Comparison of ENCODE assay signal across 9 cellular contexts in the genomic region with DNA sequence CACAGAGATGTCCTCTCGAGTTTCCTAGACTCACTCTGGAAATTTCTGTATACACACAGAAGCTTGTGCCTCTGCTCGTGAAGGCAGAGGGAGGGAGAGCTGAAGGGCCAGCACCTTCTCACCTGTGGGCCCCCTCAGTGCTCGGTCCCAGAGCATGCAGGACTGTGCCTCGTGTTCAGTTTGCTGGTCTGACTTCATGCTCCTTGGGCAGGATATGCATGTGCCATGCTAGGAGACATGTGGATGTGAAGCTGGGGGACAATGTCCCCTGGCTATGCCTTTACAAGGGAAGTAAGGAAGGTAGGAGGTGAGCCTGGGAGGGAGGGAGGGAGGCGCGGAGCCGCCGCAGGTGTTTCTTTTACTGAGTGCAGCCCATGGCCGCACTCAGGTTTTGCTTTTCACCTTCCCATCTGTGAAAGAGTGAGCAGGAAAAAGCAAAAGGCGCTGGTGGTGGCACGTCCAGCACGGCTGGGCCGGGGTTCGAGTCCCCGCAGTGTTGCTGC. TPM values are rescaled to one million over a fixed set of nuclear protein-coding genes. Genes with fewer than 3 reads are reported as not detected.
A peak's percentile ranks its signal among the peaks of the same experiment; 100 is the strongest.
DNase-seq lines count a peak whose midpoint lies in the region; ATAC-seq, FAIRE-seq and TF ChIP-seq lines count a peak whose summit lies in the region.
"Had no signal": no experiment of that assay in that cellular context is flagged by ENCODE, and none has a peak within 500 bp of the region (broad histone marks: within the 10 kb centered on the region; RNA-seq: fewer than 3 reads in every experiment).

No MANE protein-coding gene starts in this region.

- DNase-seq in H54 (ENCODE audit: insufficient read length, low spot score) = no peak
- no peak for DNase-seq in activated CD8-positive, alpha-beta T cell treated with anti-CD3 and anti-CD28 coated beads, Interleukin-2, amount 10 ng/mL, durations not matched to agents 7 days and 5 days
- no peak for DNase-seq in spleen
- no peak for DNase-seq in NCI-H128 (lab: John Stamatoyannopoulos, UW; ENCODE audit: unreplicated experiment)
- DNase-seq in stimulated activated CD4-positive, alpha-beta T cell treated with anti-CD3 and anti-CD28 coated beads, Interleukin-4, amount 100 ng/mL, for 24 hours = no peak
- no peak for DNase-seq in GM03348 (ENCODE audit: low spot score)
- DNase-seq: NCI-H510A had no signal

- 66 to 83% methylated on average over 6 to 12 of the region's 15 CpGs for WGBS in gastroesophageal sphincter (ENCODE audit: low coverage in 1 of 2), 2 donors
- WGBS in spleen, 5 donors = 87 to 91% (median 90%) methylated on average over 15 of the region's 15 CpGs

- intact Hi-C loops in spleen (cut with DNase I; ENCODE audit: low total_unique reads) = no loop called here

- H3K27ac Mint-ChIP-seq in activated CD8-positive, alpha-beta T cell treated with anti-CD3 and anti-CD28 coated beads, Interleukin-2, amount 10 ng/mL, durations not matched to agents 7 days and 5 days = peak overlapping the region; percentile 75

- CTCF ChIA-PET in activated CD8-positive, alpha-beta T cell treated with anti-CD3 and anti-CD28 coated beads, Interleukin-2, amount 10 ng/mL, durations not matched to agents 7 days and 5 days (lab: Charles Lee) = interaction anchor here (1.7 kb wide), 1 partner anchor 28 kb away, joined by 4 read pairs; no protein-coding TSS in a partner anchor

- H3K4me1 ChIP-seq in gastroesophageal sphincter (peaks cover 0 to 58% (median 18%) of the 10 kb centered on the region in 3 donors), spleen (peaks cover 27 to 74% (median 54%) of the 10 kb centered on the region in 6 donors)

- H3K27ac ChIP-seq in gastroesophageal sphincter (peak overlapping the region in 3 of 4 donors; percentile 62 to 77 (median 74)), spleen (peak overlapping the region in 7 of 8 donors; percentile 9 to 77 (median 45))

- no peaks in the 10 kb centered on the region for H3K27me3 Mint-ChIP-seq in activated CD8-positive, alpha-beta T cell treated with anti-CD3 and anti-CD28 coated beads, Interleukin-2, amount 10 ng/mL, durations not matched to agents 7 days and 5 days (ENCODE audit: low read depth)

- no peak for ATAC-seq in activated CD8-positive, alpha-beta T cell treated with anti-CD3 and anti-CD28 coated beads, Interleukin-2, amount 10 ng/mL, durations not matched to agents 7 days and 5 days
- ATAC-seq in gastroesophageal sphincter = no peak
- no peak for ATAC-seq in HG03135 (IDR thresholded peaks at IDR 0.05; ENCODE audit: unreplicated experiment)

- H3K36me3 ChIP-seq in gastroesophageal sphincter (peaks cover 0 to 70% of the 10 kb centered on the region in 2 donors), spleen (peaks cover 0 to 70% (median 13%) of the 10 kb centered on the region in 6 donors)

- no peaks in the 10 kb centered on the region for H3K9me3 Mint-ChIP-seq in activated CD8-positive, alpha-beta T cell treated with anti-CD3 and anti-CD28 coated beads, Interleukin-2, amount 10 ng/mL, durations not matched to agents 7 days and 5 days (ENCODE audit: insufficient read depth)

- H3K36me3 Mint-ChIP-seq in activated CD8-positive, alpha-beta T cell treated with anti-CD3 and anti-CD28 coated beads, Interleukin-2, amount 10 ng/mL, durations not matched to agents 7 days and 5 days (ENCODE audit: low read depth) = peaks cover 26% of the 10 kb centered on the region

- no peaks in the 10 kb centered on the region for H3K27me3 ChIP-seq in gastroesophageal sphincter
- H3K27me3 ChIP-seq in spleen (replicated peaks in 1 of 7) = no peaks in the 10 kb centered on the region

- TF ChIP-seq CTCF in gastroesophageal sphincter (IDR thresholded peaks at IDR 0.05) (no peak), spleen (IDR thresholded peaks at IDR 0.05 in 8 of 11, conservative IDR thresholded peaks at IDR 0.05 in 3 of 11) (no peak)

- no peak overlapping the region for H3K4me3 ChIP-seq in gastroesophageal sphincter
- H3K4me3 ChIP-seq in spleen = no peak overlapping the region

- H3K9me3 ChIP-seq in gastroesophageal sphincter = no peaks in the 10 kb centered on the region
- no peaks in the 10 kb centered on the region for H3K9me3 ChIP-seq in spleen

- no peak for FAIRE-seq in H54 (lab: Jason Lieb, UNC)

- TF ChIP-seq POLR2A in H54 (IDR thresholded peaks at IDR 0.05; ENCODE audit: low read depth, low read length) (0 out of 2 replicates have a peak, but pooled peaks have one; percentile 17), gastroesophageal sphincter (IDR thresholded peaks at IDR 0.05) (peak in 1 of 2 donors; percentile 9), spleen (IDR thresholded peaks at IDR 0.05) (peak in 1 of 3 donors; percentile 28)

- POLR2A ChIA-PET in activated CD8-positive, alpha-beta T cell treated with anti-CD3 and anti-CD28 coated beads, Interleukin-2, amount 10 ng/mL, durations not matched to agents 7 days and 5 days (lab: Charles Lee) = interaction anchor here (0.6 to 2.1 kb wide), 5 partner anchors 20 to 681 kb away, joined by 3 to 7 read pairs (median 5); no protein-coding TSS in a partner anchor

- no peak for TF ChIP-seq EP300 in gastroesophageal sphincter (IDR thresholded peaks at IDR 0.05)

- peaks cover 36% of the 10 kb centered on the region for H3K4me1 Mint-ChIP-seq in activated CD8-positive, alpha-beta T cell treated with anti-CD3 and anti-CD28 coated beads, Interleukin-2, amount 10 ng/mL, durations not matched to agents 7 days and 5 days (ENCODE audit: low read depth)

- no peak overlapping the region for H3K4me3 Mint-ChIP-seq in activated CD8-positive, alpha-beta T cell treated with anti-CD3 and anti-CD28 coated beads, Interleukin-2, amount 10 ng/mL, durations not matched to agents 7 days and 5 days

RNA-seq across cellular contexts. Expression of a gene that starts 22.6 kb away (rescaled TPM):
- 100 to 1,000 TPM; 212 to 254 TPM for total RNA-seq in activated CD8-positive, alpha-beta T cell treated with anti-CD3 and anti-CD28 coated beads, Interleukin-2, amount 10 ng/mL, durations not matched to agents 7 days and 5 days
- total RNA-seq in gastroesophageal sphincter (100 to 1,000 TPM in 2 of 4 donors, 10 to 100 TPM in 2; 21.0 to 341 (median 183) TPM), spleen (1,000 to 10,000 TPM in 2 of 7 donors, 100 to 1,000 TPM in 5; 266 to 1,804 (median 799) TPM)
- 1,000 to 10,000 TPM in 2 of 3 donors, 100 to 1,000 TPM in 1; 526 to 1,090 (median 1,018) TPM for polyA plus RNA-seq in spleen

RNA-seq across cellular contexts. Expression of a gene that starts 53.7 kb away (rescaled TPM):
- 1,000 to 10,000 TPM; 3,822 to 4,094 TPM for total RNA-seq in activated CD8-positive, alpha-beta T cell treated with anti-CD3 and anti-CD28 coated beads, Interleukin-2, amount 10 ng/mL, durations not matched to agents 7 days and 5 days
- over 10,000 TPM in 2 of 4 donors, 1,000 to 10,000 TPM in 2; 2,194 to 20,520 (median 8,164) TPM for total RNA-seq in gastroesophageal sphincter
- over 10,000 TPM; 10,088 to 24,490 (median 13,598) TPM for total RNA-seq in spleen
- 100 to 1,000 TPM; 111 to 793 (median 171) TPM for polyA plus RNA-seq in spleen

RNA-seq across cellular contexts. Expression of a gene that starts 58.7 kb away (rescaled TPM):
- 10 to 100 TPM; 51.0 to 54.7 TPM for total RNA-seq in activated CD8-positive, alpha-beta T cell treated with anti-CD3 and anti-CD28 coated beads, Interleukin-2, amount 10 ng/mL, durations not matched to agents 7 days and 5 days
- total RNA-seq in gastroesophageal sphincter = 10 to 100 TPM; 19.9 to 31.5 (median 21.3) TPM
- total RNA-seq in spleen = 100 to 1,000 TPM in 3 of 7 donors, 10 to 100 TPM in 4; 65.4 to 128 (median 99.5) TPM
- 10 to 100 TPM; 19.3 to 32.0 (median 23.4) TPM for polyA plus RNA-seq in spleen
